In genomic region chr1:228315484-228315944, GRCh38 we compare ENCODE assay signal across 12 cellular contexts.
"Had no signal": no experiment of that assay in that cellular context is flagged by ENCODE, and none has a peak within 500 bp of the region (broad histone marks: within the 10 kb centered on the region; RNA-seq: fewer than 3 reads in every experiment).

No MANE protein-coding gene starts in this region.

- H3K9me3 ChIP-seq: thyroid gland, uterus had no signal

- H3K4me1 ChIP-seq: foreskin keratinocyte, thyroid gland, uterus had no signal

- DNase-seq: activated CD4-positive, alpha-beta T cell treated with anti-CD3 and anti-CD28 coated beads, Interleukin-2, amount 50 U/mL, for 4 hours; activated T-cell treated with anti-CD3 and anti-CD28 coated beads for 4 hours; cortex of kidney; effector memory CD4-positive, alpha-beta T cell; foreskin keratinocyte; mammary epithelial cell; stimulated activated CD4-positive, alpha-beta T cell treated with anti-CD3 and anti-CD28 coated beads, Interleukin-2, amount 100 ng/mL, for 48 hours had no signal

- H3K36me3 ChIP-seq: uterus had no signal

- H3K27me3 ChIP-seq: foreskin keratinocyte, thyroid gland, uterus had no signal

- H3K4me3 ChIP-seq: thyroid gland, uterus had no signal

- ATAC-seq: activated CD4-positive, CD25-positive, alpha-beta regulatory T cell treated with anti-CD3 and anti-CD28 coated beads, Interleukin-2, amount 50 U/mL, for 24 hours; activated naive CD4-positive, alpha-beta T cell treated with anti-CD3 and anti-CD28 coated beads, Interleukin-2, amount 50 U/mL, for 72 hours; foreskin keratinocyte; naive thymus-derived CD4-positive, alpha-beta T cell had no signal

- H3K27ac ChIP-seq: foreskin keratinocyte, thyroid gland, uterus had no signal
